Comparison of ENCODE assay signal across 8 cellular contexts in the genomic region with DNA sequence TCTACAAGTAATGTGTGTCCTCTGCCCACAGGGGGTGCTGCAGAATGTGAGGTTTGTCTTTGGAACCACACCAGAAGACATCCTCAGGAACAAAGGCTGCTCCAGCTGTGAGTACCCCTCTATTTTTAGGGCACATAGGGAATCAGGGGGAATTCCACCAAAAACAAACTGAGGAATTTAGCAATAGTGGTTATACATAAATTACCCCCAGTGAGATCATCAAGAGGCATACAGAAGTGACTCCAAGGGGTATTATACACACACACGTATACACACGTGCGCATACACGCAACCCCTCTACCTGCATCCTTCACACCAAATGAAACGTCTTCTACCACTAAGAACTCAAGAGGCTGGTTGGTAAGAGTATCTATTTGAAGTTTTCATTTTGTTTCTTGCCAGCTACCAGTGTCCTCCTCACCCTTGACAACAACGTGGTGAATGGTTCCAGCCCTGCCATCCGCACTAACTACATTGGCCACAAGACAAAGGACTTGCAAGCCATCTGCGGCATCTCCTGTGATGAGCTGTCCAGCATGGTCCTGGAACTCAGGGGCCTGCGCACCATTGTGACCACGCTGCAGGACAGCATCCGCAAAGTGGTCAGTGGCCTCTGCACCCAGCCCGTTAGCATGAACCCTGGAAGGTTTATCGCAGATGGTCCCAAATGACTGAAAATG. TPM values are rescaled to one million over a fixed set of nuclear protein-coding genes. Genes with fewer than 3 reads are reported as not detected.
DNase-seq lines count a peak whose midpoint lies in the region; ATAC-seq and TF ChIP-seq lines count a peak whose summit lies in the region.

No MANE protein-coding gene starts in this region.

- intact Hi-C loops in Panc1 (cut with micrococcal nuclease; ENCODE audit: unreplicated experiment), result loop anchor here (5.0 kb wide), 2 partner anchors 766 to 876 kb away; no protein-coding TSS in a partner anchor
- intact Hi-C loops in esophagus squamous epithelium (cut with DNase I), result loop anchor here (5.0 to 10.0 kb wide), 3 partner anchors 171 to 766 kb away; no protein-coding TSS in a partner anchor

- ATAC-seq in Panc1 (no peak), GM21526 (IDR thresholded peaks at IDR 0.05; ENCODE audit: low FRiP score, unreplicated experiment) (no peak), HG02970 (IDR thresholded peaks at IDR 0.05; ENCODE audit: low FRiP score, unreplicated experiment) (no peak)

- BruUV-seq in Panc1 (replicated peaks; lab: Mats Ljungman, UMichigan), result no TSS peak

- H3K27me3 ChIP-seq in Panc1 (ENCODE audit: control insufficient read depth, insufficient read depth, low read length), result peaks cover 2% of the 10 kb centered on the region; the same call in 1 of the 2 replicates
- peaks cover 0 to 8% (median 0%) of the 10 kb centered on the region in 4 donors for H3K27me3 ChIP-seq in esophagus squamous epithelium
- no peaks in the 10 kb centered on the region for H3K27me3 ChIP-seq in smooth muscle cell (ENCODE audit: low read depth)

- no peak overlapping the region for H3K9ac ChIP-seq in smooth muscle cell (ENCODE audit: low read depth)

- peaks cover 41% of the 10 kb centered on the region for H3K79me2 ChIP-seq in smooth muscle cell (ENCODE audit: low read depth)

- no peak for DNase-seq in Panc1 (ENCODE audit: low read depth, low spot score)
- DNase-seq in esophagus squamous epithelium (lab: John Stamatoyannopoulos, UW), result no peak
- no peak for DNase-seq in smooth muscle cell (lab: John Stamatoyannopoulos, UW; ENCODE audit: unreplicated experiment)
- no peak for DNase-seq in RPMI8226
- no peak for DNase-seq in AG08395 (ENCODE audit: low spot score)

- H3K4me3 ChIP-seq in Panc1 (ENCODE audit: low read depth in 2 of 2, low read length in 2 of 2) (no peak overlapping the region; a peak in 1 of 4 replicates), esophagus squamous epithelium (peak overlapping the region in 3 of 4 donors; percentile 57 to 82 (median 69)), smooth muscle cell (peak overlapping the region; percentile 63)

- TF ChIP-seq POLR2A in esophagus squamous epithelium (IDR thresholded peaks at IDR 0.05), result no peak

- H3K27ac ChIP-seq in Panc1 (ENCODE audit: low read length) (no peak overlapping the region), esophagus squamous epithelium (peak overlapping the region in 3 of 4 donors; percentile 92 to 95 (median 92)), smooth muscle cell (ENCODE audit: low read depth) (peak overlapping the region; percentile 21)

- peak overlapping the region; percentile 92 for H3K4me2 ChIP-seq in smooth muscle cell

- H4K20me1 ChIP-seq in smooth muscle cell (ENCODE audit: low read depth), result peaks cover 77% of the 10 kb centered on the region

- H3K4me1 ChIP-seq in Panc1 (ENCODE audit: control insufficient read depth, insufficient read depth, low read length) (no peaks in the 10 kb centered on the region), esophagus squamous epithelium (peaks cover 7 to 100% (median 27%) of the 10 kb centered on the region in 3 donors), smooth muscle cell (ENCODE audit: low read depth) (peaks cover 8% of the 10 kb centered on the region)

- in situ Hi-C loops in Panc1 (cut with HindIII; ENCODE audit: low pct_unique_long_range_greater_than_20kb, low sequenced_read_pairs), result no loop called here

- TF ChIP-seq CTCF in GM12872 (IDR thresholded peaks at IDR 0.05; ENCODE audit: insufficient read depth, low read depth, low read length) (peak; percentile 40; the same call in 1 of the 3 replicates), Panc1 (IDR thresholded peaks at IDR 0.05) (peak; percentile 52), esophagus squamous epithelium (IDR thresholded peaks at IDR 0.05) (peak in 2 of 6 experiments; percentile 29), smooth muscle cell (IDR thresholded peaks at IDR 0.05; ENCODE audit: borderline replicate concordance, insufficient read depth, poor library complexity, severe bottlenecking) (peak; percentile 47)

- POLR2A ChIA-PET in Panc1 (lab: Charles Lee), result no interaction called here

- H3K9me3 ChIP-seq in Panc1 (ENCODE audit: control insufficient read depth, insufficient read depth, low read depth, low read length) (no peaks in the 10 kb centered on the region), esophagus squamous epithelium (no peaks in the 10 kb centered on the region), smooth muscle cell (replicated peaks; ENCODE audit: low read depth) (no peaks in the 10 kb centered on the region)

- 57 to 88% methylated on average over 11 to 13 of the region's 13 CpGs for WGBS in esophagus squamous epithelium, 2 donors
- WGBS in smooth muscle cell (ENCODE audit: low lambda C conversion rate), result 89% methylated on average over 13 of the region's 13 CpGs

- H3K36me3 ChIP-seq in Panc1 (ENCODE audit: control insufficient read depth, insufficient read depth, low read length), result no peaks in the 10 kb centered on the region
- peaks cover 4 to 66% (median 29%) of the 10 kb centered on the region in 3 donors for H3K36me3 ChIP-seq in esophagus squamous epithelium
- peaks cover 37% of the 10 kb centered on the region for H3K36me3 ChIP-seq in smooth muscle cell (ENCODE audit: low read depth)

- H3F3A ChIP-seq in smooth muscle cell (ENCODE audit: low read depth), result peaks cover 57% of the 10 kb centered on the region

- CTCF ChIA-PET in Panc1 (lab: Charles Lee), result no interaction called here

- H2AFZ ChIP-seq in smooth muscle cell (ENCODE audit: low read depth), result no peak overlapping the region

RNA-seq across cellular contexts. Expression of gene THBS1, which starts 2.8 kb away (rescaled TPM):
- total RNA-seq in Panc1 (2021; ENCODE audit: unreplicated experiment), result 61.9 TPM
- polyA plus RNA-seq in Panc1 (2012; ENCODE audit: insufficient read length), result 21.3 TPM
- total RNA-seq in esophagus squamous epithelium, result 100 to 1,000 TPM in 1 of 4 donors, 10 to 100 TPM in 2, 1 to 10 TPM in 1; 6.3 to 110 (median 63.8) TPM
- 648 and 662 TPM in 2 replicates for total RNA-seq in smooth muscle cell
- 203 and 264 TPM in 2 replicates for polyA plus RNA-seq in smooth muscle cell

Comparison
In these comparisons a context has a peak if more than half of its experiments do, and no peak if none do; other contexts are left out.
1. H3K4me3 ChIP-seq: peak in esophagus squamous epithelium (3 of 4) and smooth muscle cell (single experiment); none in Panc1 (0 of 2).